20 cellular contexts compared by ENCODE assay signal in the genomic region with DNA sequence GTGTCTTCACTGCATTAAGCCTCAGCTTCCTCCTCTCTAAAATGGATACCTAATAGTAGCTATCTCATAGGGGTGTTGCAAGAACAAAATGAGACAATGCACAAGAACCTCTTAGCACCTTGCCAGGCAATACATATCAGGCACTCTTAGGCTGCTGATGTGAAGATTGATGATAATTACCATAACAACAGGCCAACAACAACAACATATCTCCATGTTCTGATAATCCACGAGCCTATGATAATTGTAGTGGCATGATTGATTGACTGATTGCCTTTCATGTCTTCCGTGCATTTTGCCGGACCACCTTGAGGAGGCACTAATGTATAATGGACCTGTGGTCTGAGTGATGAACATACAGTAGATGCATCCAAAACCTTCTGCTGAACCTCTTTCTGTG. TPM values are rescaled to one million over a fixed set of nuclear protein-coding genes. Genes with fewer than 3 reads are reported as not detected.
"Had no signal": no experiment of that assay in that cellular context is flagged by ENCODE, and none has a peak within 500 bp of the region (broad histone marks: within the 10 kb centered on the region; RNA-seq: fewer than 3 reads in every experiment).

No MANE protein-coding gene starts in this region.

- H3K79me2 ChIP-seq: hepatocyte had no signal

- H3K4me1 ChIP-seq: foreskin keratinocyte, left ventricle myocardium inferior, lower lobe of right lung, uterus had no signal

- H3K4me3 Mint-ChIP-seq: dendritic cell treated with granulocyte-macrophage colony-stimulating factor and Interleukin-4, amounts not matched to agents 40 ng/mL and 50 ng/mL, for 4 days; effector memory CD8-positive, alpha-beta T cell; memory B cell; naive thymus-derived CD8-positive, alpha-beta T cell; type B pancreatic cell had no signal

- H3K9me3 ChIP-seq: left ventricle myocardium inferior, lower lobe of right lung, thyroid gland, uterus had no signal

- H3K4me2 ChIP-seq: hepatocyte had no signal

- H3K27me3 ChIP-seq: foreskin keratinocyte, thyroid gland, uterus had no signal

- H3K27ac Mint-ChIP-seq: dendritic cell treated with granulocyte-macrophage colony-stimulating factor and Interleukin-4, amounts not matched to agents 40 ng/mL and 50 ng/mL, for 4 days; effector memory CD8-positive, alpha-beta T cell; memory B cell; naive thymus-derived CD8-positive, alpha-beta T cell; type B pancreatic cell had no signal

- H2AFZ ChIP-seq: hepatocyte had no signal

- H3K4me3 ChIP-seq: hepatocyte, left ventricle myocardium inferior, lower lobe of right lung, thyroid gland, uterus had no signal

- H3K36me3 Mint-ChIP-seq: memory B cell, type B pancreatic cell had no signal

- ATAC-seq: effector memory CD8-positive, alpha-beta T cell; foreskin keratinocyte; left cardiac atrium; lower lobe of right lung; naive thymus-derived CD8-positive, alpha-beta T cell had no signal

- H3K27ac ChIP-seq: foreskin keratinocyte, hepatocyte, left ventricle myocardium inferior, lower lobe of right lung, thyroid gland, uterus had no signal

- DNase-seq: effector memory CD8-positive, alpha-beta T cell; foreskin keratinocyte; head of caudate nucleus; kidney; left cardiac atrium; left ventricle myocardium inferior; lower lobe of right lung; naive thymus-derived CD8-positive, alpha-beta T cell; posterior cingulate gyrus; small intestine; stimulated activated CD4-positive, alpha-beta T cell treated with anti-CD3 and anti-CD28 coated beads, Interleukin-12 subunit alpha, Interleukin-12 subunit beta, amount 100 ng/mL, for 4 hours; stimulated activated naive CD4-positive, alpha-beta T cell treated with Interleukin-2 at 50 U/mL for 16 hours; thyroid gland; uterus had no signal

- H3K4me1 Mint-ChIP-seq: memory B cell; naive thymus-derived CD8-positive, alpha-beta T cell had no signal

- H3K9me3 Mint-ChIP-seq: dendritic cell treated with granulocyte-macrophage colony-stimulating factor and Interleukin-4, amounts not matched to agents 40 ng/mL and 50 ng/mL, for 4 days; effector memory CD8-positive, alpha-beta T cell; memory B cell; type B pancreatic cell had no signal

- H3K36me3 ChIP-seq: left ventricle myocardium inferior, lower lobe of right lung, thyroid gland, uterus had no signal

RNA-seq across cellular contexts. Expression of gene WSCD2, which starts 50.7 kb away (rescaled TPM):
- total RNA-seq: epithelial cell of proximal tubule; foreskin keratinocyte; naive thymus-derived CD8-positive, alpha-beta T cell; pulmonary artery endothelial cell had no signal
